In the genomic region with DNA sequence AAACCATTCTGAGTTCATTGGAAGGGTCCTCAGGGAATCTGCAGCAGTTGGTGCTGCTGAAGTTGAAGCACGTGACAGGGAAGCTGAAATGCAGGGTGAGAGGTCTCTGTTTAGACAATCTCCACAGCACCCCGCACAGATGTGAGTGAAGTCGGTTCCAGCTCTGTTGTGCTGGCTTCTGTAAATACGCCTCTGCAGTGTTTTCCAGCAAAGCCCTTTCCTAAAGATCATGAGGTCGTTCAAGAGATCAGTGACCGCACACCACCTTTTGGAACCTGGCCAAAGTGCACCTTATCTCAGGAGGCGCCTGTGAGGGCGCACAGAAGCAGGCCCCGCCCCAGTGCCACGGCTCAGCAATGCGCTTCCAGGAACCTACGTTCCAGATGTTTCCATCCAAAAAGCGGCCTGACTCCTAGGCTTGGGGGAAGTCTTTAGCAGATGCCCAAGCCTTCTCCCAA, we compare ENCODE assay signal across 13 cellular contexts. TPM values are rescaled to one million over a fixed set of nuclear protein-coding genes. Genes with fewer than 3 reads are reported as not detected.
DNase-seq lines count a peak whose midpoint lies in the region; ATAC-seq, FAIRE-seq and TF ChIP-seq lines count a peak whose summit lies in the region.
"Had no signal": no experiment of that assay in that cellular context is flagged by ENCODE, and none has a peak within 500 bp of the region (broad histone marks: within the 10 kb centered on the region; RNA-seq: fewer than 3 reads in every experiment).

No MANE protein-coding gene starts in this region.

- H4K20me1 ChIP-seq in K562 (replicated peaks; ENCODE audit: control insufficient read depth, insufficient read depth, low read length): peaks cover 14% of the 10 kb centered on the region

- H3K4me3 ChIP-seq in K562 (no peak overlapping the region), liver (ENCODE audit: low read depth in 1 of 3, low read length in 3 of 3) (no peak overlapping the region), stomach (no peak overlapping the region)
- no peak overlapping the region for H3K4me3 ChIP-seq in CD8-positive, alpha-beta T cell (ENCODE audit: low read depth, low read length)
- H3K4me3 ChIP-seq: SJSA1 had no signal

- TF ChIP-seq POLR2A in K562 (conservative IDR thresholded peaks at IDR 0.05) (no peak), stomach (IDR thresholded peaks at IDR 0.05) (no peak)

- peaks cover 17% of the 10 kb centered on the region for H3K36me3 Mint-ChIP-seq in activated CD8-positive, alpha-beta memory T cell treated with anti-CD3 and anti-CD28 coated beads, Interleukin-2, amount 10 ng/mL, durations not matched to agents 7 days and 5 days
- peaks cover 5% of the 10 kb centered on the region for H3K36me3 Mint-ChIP-seq in natural killer cell treated with Interleukin-12 subunit alpha and Interleukin-12 subunit beta and Interleukin-15 and Interleukin-18, amount 100 ng/mL, for 72 hours
- peaks cover 61% of the 10 kb centered on the region for H3K36me3 Mint-ChIP-seq in CD8-positive, alpha-beta T cell

- 0 out of 2 replicates have a peak overlapping the region, but pooled peaks have one; percentile 17 for H2AFZ ChIP-seq in K562 (ENCODE audit: low read depth, low read length)

- peaks cover 96% of the 10 kb centered on the region for H3K79me2 ChIP-seq in K562 (ENCODE audit: control insufficient read depth, insufficient read depth, low read length)

- peak overlapping the region; percentile 76 for H3K4me2 ChIP-seq in K562 (ENCODE audit: insufficient read depth, low read length)

- peak overlapping the region; percentile 85 for H3K27ac ChIP-seq in K562 (ENCODE audit: extremely low read depth, low read depth, low read length)
- peak overlapping the region; percentile 57 to 69 for H3K27ac ChIP-seq in liver (ENCODE audit: low read depth in 1 of 2, low read length in 2 of 2)
- H3K27ac ChIP-seq in stomach: peak overlapping the region in 3 of 5 donors; percentile 2 to 32 (median 11)
- no peak overlapping the region for H3K27ac ChIP-seq in CD8-positive, alpha-beta T cell (ENCODE audit: low read depth, low read length)
- H3K27ac ChIP-seq: SJSA1 had no signal

- H3K4me1 Mint-ChIP-seq in activated CD8-positive, alpha-beta memory T cell treated with anti-CD3 and anti-CD28 coated beads, Interleukin-2, amount 10 ng/mL, durations not matched to agents 7 days and 5 days: peaks cover 20% of the 10 kb centered on the region
- peaks cover 20 to 30% of the 10 kb centered on the region in 2 donors for H3K4me1 Mint-ChIP-seq in natural killer cell treated with Interleukin-12 subunit alpha and Interleukin-12 subunit beta and Interleukin-15 and Interleukin-18, amount 100 ng/mL, for 72 hours (ENCODE audit: low read depth in 2 of 2)
- H3K4me1 Mint-ChIP-seq in CD8-positive, alpha-beta T cell (ENCODE audit: low read depth): peaks cover 24% of the 10 kb centered on the region

- no peaks in the 10 kb centered on the region for H3K9me3 Mint-ChIP-seq in activated CD8-positive, alpha-beta memory T cell treated with anti-CD3 and anti-CD28 coated beads, Interleukin-2, amount 10 ng/mL, durations not matched to agents 7 days and 5 days (ENCODE audit: low read depth)
- no peaks in the 10 kb centered on the region for H3K9me3 Mint-ChIP-seq in natural killer cell treated with Interleukin-12 subunit alpha and Interleukin-12 subunit beta and Interleukin-15 and Interleukin-18, amount 100 ng/mL, for 72 hours
- no peaks in the 10 kb centered on the region for H3K9me3 Mint-ChIP-seq in CD8-positive, alpha-beta T cell
- H3K9me3 Mint-ChIP-seq: CD4-positive, alpha-beta T cell had no signal

- H3K4me1 ChIP-seq in K562 (replicated peaks in 1 of 2; ENCODE audit: control insufficient read depth in 2 of 2, insufficient read depth in 2 of 2, low read length in 2 of 2) (peaks cover 40 to 50% of the 10 kb centered on the region in 2 experiments), liver (ENCODE audit: control insufficient read depth in 4 of 4, insufficient read depth in 4 of 4, low read length in 3 of 4) (peaks cover 16 to 41% (median 35%) of the 10 kb centered on the region in 4 donors), stomach (peaks cover 20 to 58% (median 41%) of the 10 kb centered on the region in 4 donors)
- peaks cover 11% of the 10 kb centered on the region for H3K4me1 ChIP-seq in CD8-positive, alpha-beta T cell (ENCODE audit: insufficient read depth, low read length)

- CTCF ChIA-PET in activated CD8-positive, alpha-beta memory T cell treated with anti-CD3 and anti-CD28 coated beads, Interleukin-2, amount 10 ng/mL, durations not matched to agents 7 days and 5 days (lab: Charles Lee): no interaction called here
- CTCF ChIA-PET in K562 (lab: Yijun Ruan, JAX; ENCODE audit: low intra/inter-chr PET ratio): no interaction called here
- CTCF ChIA-PET in CD8-positive, alpha-beta T cell (lab: Charles Lee): interaction anchor here (0.8 to 0.9 kb wide), 2 partner anchors 10 to 277 kb away, joined by 3 read pairs; partner anchors contain the start of gene CUL4A

- no peak for ATAC-seq in activated CD8-positive, alpha-beta memory T cell treated with anti-CD3 and anti-CD28 coated beads, Interleukin-2, amount 10 ng/mL, durations not matched to agents 7 days and 5 days
- ATAC-seq in K562 (peak; percentile 81), GM21825 (IDR thresholded peaks at IDR 0.05; ENCODE audit: unreplicated experiment) (no peak)
- ATAC-seq in natural killer cell treated with Interleukin-12 subunit alpha and Interleukin-12 subunit beta and Interleukin-15 and Interleukin-18, amount 100 ng/mL, for 72 hours: no peak
- no peak for ATAC-seq in CD8-positive, alpha-beta T cell

- peak; percentile 33 for DNase-seq in activated CD8-positive, alpha-beta memory T cell treated with anti-CD3 and anti-CD28 coated beads, Interleukin-2, amount 10 ng/mL, durations not matched to agents 7 days and 5 days
- no peak for DNase-seq in activated CD8-positive, alpha-beta memory T cell treated with anti-CD3 and anti-CD28 coated beads for 24 hours
- DNase-seq in K562 (ENCODE audit: extremely low read depth in 1 of 4, low spot score in 3 of 4): peak; percentile 65 to 94 (median 72)
- peak; percentile 60 for DNase-seq in stomach
- DNase-seq in natural killer cell treated with Interleukin-12 subunit alpha and Interleukin-12 subunit beta and Interleukin-15 and Interleukin-18, amount 100 ng/mL, for 72 hours (ENCODE audit: low spot score): no peak
- no peak for DNase-seq in CD8-positive, alpha-beta T cell
- DNase-seq: Karpas-422, NCI-H2227 treated with DMSO at 0.1 percent for 48 hours had no signal

- H3K4me3 Mint-ChIP-seq in activated CD8-positive, alpha-beta memory T cell treated with anti-CD3 and anti-CD28 coated beads, Interleukin-2, amount 10 ng/mL, durations not matched to agents 7 days and 5 days: no peak overlapping the region
- no peak overlapping the region for H3K4me3 Mint-ChIP-seq in natural killer cell treated with Interleukin-12 subunit alpha and Interleukin-12 subunit beta and Interleukin-15 and Interleukin-18, amount 100 ng/mL, for 72 hours
- H3K4me3 Mint-ChIP-seq in CD8-positive, alpha-beta T cell: no peak overlapping the region
- H3K4me3 Mint-ChIP-seq: CD4-positive, alpha-beta T cell had no signal

- H3K27me3 Mint-ChIP-seq in activated CD8-positive, alpha-beta memory T cell treated with anti-CD3 and anti-CD28 coated beads, Interleukin-2, amount 10 ng/mL, durations not matched to agents 7 days and 5 days: no peaks in the 10 kb centered on the region
- H3K27me3 Mint-ChIP-seq in natural killer cell treated with Interleukin-12 subunit alpha and Interleukin-12 subunit beta and Interleukin-15 and Interleukin-18, amount 100 ng/mL, for 72 hours: no peaks in the 10 kb centered on the region
- no peaks in the 10 kb centered on the region for H3K27me3 Mint-ChIP-seq in CD8-positive, alpha-beta T cell (ENCODE audit: low read depth)
- H3K27me3 Mint-ChIP-seq: CD4-positive, alpha-beta T cell had no signal

- H3K9ac ChIP-seq in K562 (ENCODE audit: insufficient read depth in 1 of 2, low read depth in 2 of 2, low read length in 2 of 2) (peak overlapping the region; percentile 49 to 60; a peak in 3 of 4 replicates), liver (ENCODE audit: low read depth in 1 of 2, low read length in 2 of 2) (peak overlapping the region in 1 of 2 donors; percentile 30)

- under 1% methylated on average over 13 of the region's 13 CpGs for WGBS in K562 (ENCODE audit: insufficient coverage, low coverage, missing lambda C conversion rate)
- WGBS in liver: 27% methylated on average over 13 of the region's 13 CpGs
- 28 to 57% (median 48%) methylated on average over 6 to 13 of the region's 13 CpGs for WGBS in stomach, 5 donors

- in situ Hi-C loops in K562 (cut with MboI): no loop called here

- POLR2A ChIA-PET in K562 (lab: Yijun Ruan, JAX): interaction anchor here (0.7 to 2.1 kb wide), 2 partner anchors 10 to 72 kb away, joined by 3 to 11 read pairs; partner anchors contain the start of gene CUL4A
- POLR2A ChIA-PET in CD8-positive, alpha-beta T cell (lab: Charles Lee): no interaction called here

- 0 out of 4 replicates have a peak, but pooled peaks of 1 of the 2 experiments have one; percentile 2 for TF ChIP-seq RAD21 in K562 (CRISPR knock-in tag; conservative IDR thresholded peaks at IDR 0.05 in 1 of 2, IDR thresholded peaks at IDR 0.05 in 1 of 2)
- TF ChIP-seq RAD21 in liver (IDR thresholded peaks at IDR 0.05): peak; percentile 30 to 46

- intact Hi-C loops in K562 (cut with micrococcal nuclease): loop anchor here (1.0 kb wide), 1 partner anchor 12 kb away; the partner anchor contains the start of gene PCID2
- intact Hi-C loops in stomach (cut with DNase I; ENCODE audit: low total_unique reads): no loop called here
- intact Hi-C loops in CD8-positive, alpha-beta T cell (cut with DNase I, micrococcal nuclease): no loop called here

- H3K36me3 ChIP-seq in K562 (ENCODE audit: control insufficient read depth, insufficient read depth, low read length) (peaks cover 66% of the 10 kb centered on the region), liver (ENCODE audit: control insufficient read depth in 4 of 4, insufficient read depth in 3 of 4, low read depth in 1 of 4, low read length in 3 of 4) (peaks cover 2 to 17% (median 11%) of the 10 kb centered on the region in 4 donors), stomach (peaks cover 20 to 62% (median 60%) of the 10 kb centered on the region in 4 donors)
- peaks cover 27% of the 10 kb centered on the region for H3K36me3 ChIP-seq in CD8-positive, alpha-beta T cell (ENCODE audit: insufficient read depth, low read length)

- BruUV-seq in K562 (replicated peaks; lab: Mats Ljungman, UMichigan): no TSS peak

- TF ChIP-seq EP300 in K562 (IDR thresholded peaks at IDR 0.05; ENCODE audit: low read length) (peak; percentile 63; the same call in 1 of the 2 replicates), stomach (IDR thresholded peaks at IDR 0.05) (no peak)

- no peak overlapping the region for H3K27ac Mint-ChIP-seq in activated CD8-positive, alpha-beta memory T cell treated with anti-CD3 and anti-CD28 coated beads, Interleukin-2, amount 10 ng/mL, durations not matched to agents 7 days and 5 days
- no peak overlapping the region for H3K27ac Mint-ChIP-seq in natural killer cell treated with Interleukin-12 subunit alpha and Interleukin-12 subunit beta and Interleukin-15 and Interleukin-18, amount 100 ng/mL, for 72 hours
- H3K27ac Mint-ChIP-seq in CD8-positive, alpha-beta T cell: no peak overlapping the region
- H3K27ac Mint-ChIP-seq: CD4-positive, alpha-beta T cell had no signal

- no peaks in the 10 kb centered on the region for H3K27me3 ChIP-seq in K562 (ENCODE audit: control insufficient read depth in 2 of 2, insufficient read depth in 2 of 2, low read length in 2 of 2)
- no peaks in the 10 kb centered on the region for H3K27me3 ChIP-seq in liver (ENCODE audit: control insufficient read depth in 4 of 4, insufficient read depth in 4 of 4, low read length in 3 of 4)
- no peaks in the 10 kb centered on the region for H3K27me3 ChIP-seq in stomach
- H3K27me3 ChIP-seq in CD8-positive, alpha-beta T cell (ENCODE audit: insufficient read depth, low read length): no peaks in the 10 kb centered on the region
- H3K27me3 ChIP-seq: SJSA1 had no signal

- H3K9me3 ChIP-seq in K562 (replicated peaks; ENCODE audit: control insufficient read depth, insufficient read depth, low read depth, low read length) (no peaks in the 10 kb centered on the region), liver (ENCODE audit: control insufficient read depth in 4 of 4, low read length in 3 of 4) (no peaks in the 10 kb centered on the region), stomach (no peaks in the 10 kb centered on the region)
- H3K9me3 ChIP-seq in CD8-positive, alpha-beta T cell (ENCODE audit: low read length): no peaks in the 10 kb centered on the region
- H3K9me3 ChIP-seq: SJSA1 had no signal

- TF ChIP-seq CTCF in K562 (IDR thresholded peaks at IDR 0.05 in 2 of 3, conservative IDR thresholded peaks at IDR 0.05 in 1 of 3; ENCODE audit: insufficient read depth in 2 of 3, low read depth in 1 of 3, low read length in 3 of 3) (no peak), liver (IDR thresholded peaks at IDR 0.05; ENCODE audit: low read depth, low read length, missing input control) (no peak), stomach (IDR thresholded peaks at IDR 0.05) (no peak)
- TF ChIP-seq CTCF in CD8-positive, alpha-beta T cell (IDR thresholded peaks at IDR 0.05): no peak

- H3K9me1 ChIP-seq in K562 (ENCODE audit: control insufficient read depth, insufficient read depth, low read length): peaks cover 8% of the 10 kb centered on the region

- peak; percentile 94 for FAIRE-seq in K562 (lab: Jason Lieb, UNC)
- FAIRE-seq: GM12891 had no signal

RNA-seq across cellular contexts. Expression of gene CUL4A, which starts 10.8 kb away (rescaled TPM):
- 10 to 100 TPM; 73.8 to 76.0 TPM for total RNA-seq in activated CD8-positive, alpha-beta memory T cell treated with anti-CD3 and anti-CD28 coated beads, Interleukin-2, amount 10 ng/mL, durations not matched to agents 7 days and 5 days
- total RNA-seq in K562 (2011; cell fraction: chromatin; rRNA removed; ENCODE audit: low replicate concordance): 110 and 115 TPM in 2 replicates
- total RNA-seq in K562 (2011; cell fraction: nucleolus; rRNA removed): 60.2 and 66.6 TPM in 2 replicates
- total RNA-seq in K562 (2011; cell fraction: nucleoplasm; rRNA removed): 81.5 and 85.5 TPM in 2 replicates
- total RNA-seq in K562 (2014; rRNA removed) (92.0 and 102 TPM in 2 replicates), K562 (2014; rRNA removed; fragmentation: Illumina TruSeq; extraction: Trizol) (63.2 and 75.6 TPM in 2 replicates), K562 (2015; rRNA removed; fragmentation: Illumina TruSeq; extraction: Trizol) (63.8 and 68.1 TPM in 2 replicates), K562 (2021) (75.8 and 79.7 TPM in 2 replicates), liver (10 to 100 TPM; 64.1 to 89.4 TPM), stomach (100 to 1,000 TPM; 107 to 153 (median 148) TPM)
- polyA plus RNA-seq in K562 (2011; rRNA removed) (42.9 and 47.9 TPM in 2 replicates), K562 (2014; fragmentation: Illumina TruSeq; extraction: Trizol) (60.8 and 62.9 TPM in 2 replicates), K562 (2014; fragmentation: Nextera tagmentation; extraction: Ambion mirVana) (10 to 100 TPM; 21.1 to 27.1 TPM), K562 (2014; rRNA removed) (65.7 and 70.8 TPM in 2 replicates), liver (10 to 100 TPM; 19.9 to 27.7 TPM), stomach (10 to 100 TPM; 24.4 to 31.0 (median 25.6) TPM)
- polyA plus RNA-seq in K562 (2011; cell fraction: cytosol; rRNA removed): 32.4 and 43.0 TPM in 2 replicates
- polyA plus RNA-seq in K562 (2011; cell fraction: nucleus; rRNA removed): 56.6 and 68.3 TPM in 2 replicates
- 39.6 and 53.2 TPM in 2 replicates for polyA plus RNA-seq in K562 (2012)
- 40.1 and 49.1 TPM in 2 replicates for polyA minus RNA-seq in K562 (2011; rRNA and poly(A)+ RNA removed)
- 28.3 and 31.6 TPM in 2 replicates for polyA minus RNA-seq in K562 (2011; cell fraction: cytosol; rRNA and poly(A)+ RNA removed)
- 31.1 and 34.1 TPM in 2 replicates for polyA minus RNA-seq in K562 (2011; cell fraction: nucleus; rRNA and poly(A)+ RNA removed)
- total RNA-seq in natural killer cell treated with Interleukin-12 subunit alpha and Interleukin-12 subunit beta and Interleukin-15 and Interleukin-18, amount 100 ng/mL, for 72 hours: 10 to 100 TPM; 51.4 to 86.2 TPM
- total RNA-seq in CD8-positive, alpha-beta T cell: 10 to 100 TPM; 53.8 to 58.7 TPM

RNA-seq across cellular contexts. Expression of gene PCID2, which starts 11.7 kb away (rescaled TPM):
- 10 to 100 TPM; 60.3 to 68.0 TPM for total RNA-seq in activated CD8-positive, alpha-beta memory T cell treated with anti-CD3 and anti-CD28 coated beads, Interleukin-2, amount 10 ng/mL, durations not matched to agents 7 days and 5 days
- total RNA-seq in K562 (2011; cell fraction: chromatin; rRNA removed; ENCODE audit: low replicate concordance): 154 and 191 TPM in 2 replicates
- 77.9 and 86.1 TPM in 2 replicates for total RNA-seq in K562 (2011; cell fraction: nucleolus; rRNA removed)
- total RNA-seq in K562 (2011; cell fraction: nucleoplasm; rRNA removed): 112 and 117 TPM in 2 replicates
- total RNA-seq in K562 (2014; rRNA removed) (39.6 and 45.0 TPM in 2 replicates), K562 (2014; rRNA removed; fragmentation: Illumina TruSeq; extraction: Trizol) (59.6 and 60.7 TPM in 2 replicates), K562 (2015; rRNA removed; fragmentation: Illumina TruSeq; extraction: Trizol) (44.0 and 46.0 TPM in 2 replicates), K562 (2021) (44.0 and 47.8 TPM in 2 replicates), liver (10 to 100 TPM; 30.6 to 39.1 TPM), stomach (10 to 100 TPM; 35.7 to 81.7 (median 44.3) TPM)
- polyA plus RNA-seq in K562 (2011; rRNA removed) (103 and 117 TPM in 2 replicates), K562 (2014; fragmentation: Illumina TruSeq; extraction: Trizol) (48.1 and 49.5 TPM in 2 replicates), K562 (2014; fragmentation: Nextera tagmentation; extraction: Ambion mirVana) (10 to 100 TPM; 67.8 to 87.4 TPM), K562 (2014; rRNA removed) (60.8 and 61.7 TPM in 2 replicates), liver (10 to 100 TPM; 13.8 to 14.7 TPM), stomach (10 to 100 TPM; 25.9 to 38.3 (median 32.3) TPM)
- polyA plus RNA-seq in K562 (2011; cell fraction: cytosol; rRNA removed): 36.6 and 57.4 TPM in 2 replicates
- 134 and 157 TPM in 2 replicates for polyA plus RNA-seq in K562 (2011; cell fraction: nucleus; rRNA removed)
- polyA plus RNA-seq in K562 (2012): 36.5 and 36.6 TPM in 2 replicates
- polyA minus RNA-seq in K562 (2011; rRNA and poly(A)+ RNA removed): 77.6 and 85.6 TPM in 2 replicates
- 29.1 and 34.3 TPM in 2 replicates for polyA minus RNA-seq in K562 (2011; cell fraction: cytosol; rRNA and poly(A)+ RNA removed)
- polyA minus RNA-seq in K562 (2011; cell fraction: nucleus; rRNA and poly(A)+ RNA removed): 61.9 and 99.0 TPM in 2 replicates
- 10 to 100 TPM; 29.4 to 68.3 TPM for total RNA-seq in natural killer cell treated with Interleukin-12 subunit alpha and Interleukin-12 subunit beta and Interleukin-15 and Interleukin-18, amount 100 ng/mL, for 72 hours
- 10 to 100 TPM; 30.5 to 34.1 TPM for total RNA-seq in CD8-positive, alpha-beta T cell

Comparison
In these comparisons a context has a peak if more than half of its experiments do, and no peak if none do; other contexts are left out.
1. DNase-seq: peak in activated CD8-positive, alpha-beta memory T cell treated with anti-CD3 and anti-CD28 coated beads, Interleukin-2, amount 10 ng/mL, durations not matched to agents 7 days and 5 days (single experiment), K562 (4 of 4) and stomach (single experiment); none in activated CD8-positive, alpha-beta memory T cell treated with anti-CD3 and anti-CD28 coated beads for 24 hours (single experiment), natural killer cell treated with Interleukin-12 subunit alpha and Interleukin-12 subunit beta and Interleukin-15 and Interleukin-18, amount 100 ng/mL, for 72 hours (single experiment) and CD8-positive, alpha-beta T cell (0 of 7).